Comparison of ENCODE assay signal across 21 cellular contexts in the genomic region with DNA sequence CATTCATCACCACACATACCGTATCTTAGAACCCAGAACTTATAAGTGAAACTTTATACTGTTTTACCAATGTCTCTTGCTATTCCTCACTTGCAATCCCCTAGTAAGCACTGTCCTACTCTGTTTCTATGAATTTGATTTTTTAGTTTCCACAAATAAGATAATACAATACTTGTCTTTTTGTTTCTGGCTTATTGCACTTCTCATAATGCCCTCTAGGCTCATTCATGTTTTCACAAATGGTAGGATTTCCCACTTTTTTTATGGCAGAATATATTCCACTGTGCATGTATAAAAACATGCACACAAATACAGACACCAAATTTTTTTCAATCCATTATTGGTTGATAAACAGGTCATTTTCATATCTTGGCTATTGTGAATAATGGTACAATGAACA.
"Had no signal": no experiment of that assay in that cellular context is flagged by ENCODE, and none has a peak within 500 bp of the region (broad histone marks: within the 10 kb centered on the region; RNA-seq: fewer than 3 reads in every experiment).

No MANE protein-coding gene starts in this region.

- H3K36me3 Mint-ChIP-seq: activated naive CD4-positive, alpha-beta T cell treated with anti-CD3 and anti-CD28 coated beads, Interleukin-2, amount 50 U/mL, for 72 hours; naive B cell; stimulated activated naive B cell treated with anti-CD40 and anti-IgM and Interleukin-4, amounts not matched to agents 10 μg/mL and 1 μg/mL and 100 μg/mL, for 72 hours; T-cell had no signal

- H3K4me3 Mint-ChIP-seq: central memory CD8-positive, alpha-beta T cell; naive B cell; stimulated activated naive B cell treated with anti-CD40 and anti-IgM and Interleukin-4, amounts not matched to agents 10 μg/mL and 1 μg/mL and 100 μg/mL, for 72 hours; T-cell had no signal

- H3K79me2 ChIP-seq: parathyroid adenoma had no signal

- ATAC-seq: activated naive CD4-positive, alpha-beta T cell treated with anti-CD3 and anti-CD28 coated beads, Interleukin-2, amount 50 U/mL, for 72 hours; lower lobe of right lung; sciatic nerve; stimulated activated naive B cell treated with anti-CD40 and anti-IgM and Interleukin-4, amounts not matched to agents 10 μg/mL and 1 μg/mL and 100 μg/mL, for 72 hours; T-cell had no signal

- H2AFZ ChIP-seq: parathyroid adenoma had no signal

- FAIRE-seq: kidney, small intestine, TTC549 had no signal

- H3K27ac Mint-ChIP-seq: activated naive CD4-positive, alpha-beta T cell treated with anti-CD3 and anti-CD28 coated beads, Interleukin-2, amount 50 U/mL, for 72 hours; naive B cell; stimulated activated naive B cell treated with anti-CD40 and anti-IgM and Interleukin-4, amounts not matched to agents 10 μg/mL and 1 μg/mL and 100 μg/mL, for 72 hours; T-cell had no signal

- H3K9me3 ChIP-seq: colonic mucosa, lower lobe of right lung, transverse colon, uterus had no signal

- H3K9ac ChIP-seq: parathyroid adenoma had no signal

- H3K27me3 ChIP-seq: colonic mucosa, transverse colon, uterus had no signal

- H3K27ac ChIP-seq: colonic mucosa, epithelial cell of prostate, lower lobe of right lung, parathyroid adenoma, transverse colon, uterus, WERI-Rb-1 had no signal

- H3K27me3 Mint-ChIP-seq: central memory CD8-positive, alpha-beta T cell; naive B cell; stimulated activated naive B cell treated with anti-CD40 and anti-IgM and Interleukin-4, amounts not matched to agents 10 μg/mL and 1 μg/mL and 100 μg/mL, for 72 hours; T-cell had no signal

- H3K4me1 Mint-ChIP-seq: central memory CD8-positive, alpha-beta T cell; naive B cell; stimulated activated naive B cell treated with anti-CD40 and anti-IgM and Interleukin-4, amounts not matched to agents 10 μg/mL and 1 μg/mL and 100 μg/mL, for 72 hours; T-cell had no signal

- H3K36me3 ChIP-seq: colonic mucosa, lower lobe of right lung, transverse colon, uterus, WERI-Rb-1 had no signal

- H3K4me3 ChIP-seq: colonic mucosa, lower lobe of right lung, transverse colon, uterus had no signal

- DNase-seq: activated gamma-delta T cell treated with Interleukin-2 at 50 U/mL for 16 hours; activated T-cell treated with anti-CD3 and anti-CD28 coated beads, Interleukin-2, amount 50 U/mL, for 1 hour; aorta; colonic mucosa; kidney; lower lobe of right lung; mesendoderm; naive B cell; small intestine; stimulated activated CD4-positive, alpha-beta T cell treated with anti-CD3 and anti-CD28 coated beads, Interleukin-15, amount 100 ng/mL, for 24 hours; stimulated activated naive B cell treated with anti-CD40 and anti-IgM and Interleukin-4, amounts not matched to agents 10 μg/mL and 1 μg/mL and 100 μg/mL, for 72 hours; T-cell; transverse colon; uterus; WERI-Rb-1 had no signal

- H3K4me1 ChIP-seq: colonic mucosa, lower lobe of right lung, parathyroid adenoma, transverse colon, uterus had no signal
